In genomic region chr12:115771601-115772000, GRCh38 we compare ENCODE assay signal across 21 cellular contexts.
"Had no signal": no experiment of that assay in that cellular context is flagged by ENCODE, and none has a peak within 500 bp of the region (broad histone marks: within the 10 kb centered on the region; RNA-seq: fewer than 3 reads in every experiment).

No MANE protein-coding gene starts in this region.

- H3K4me1 ChIP-seq: colonic mucosa, esophagus squamous epithelium, foreskin keratinocyte, gastrocnemius medialis, gastroesophageal sphincter, heart left ventricle, heart right ventricle had no signal

- H3K4me3 ChIP-seq: colonic mucosa, coronary artery, dorsolateral prefrontal cortex, esophagus squamous epithelium, gastrocnemius medialis, gastroesophageal sphincter, heart left ventricle, heart right ventricle, hepatocyte had no signal

- DNase-seq: cortex of kidney; dermis blood vessel endothelial cell; dorsolateral prefrontal cortex; effector CD4-positive, alpha-beta T cell; effector CD8-positive, alpha-beta T cell; effector memory CD4-positive, alpha-beta T cell; effector memory CD8-positive, alpha-beta T cell; erythroblast; esophagus squamous epithelium; foreskin keratinocyte; foreskin melanocyte; gastrocnemius medialis; glutamatergic neuron; heart left ventricle had no signal

- H3K9me3 ChIP-seq: colonic mucosa, esophagus squamous epithelium, gastrocnemius medialis had no signal

- ATAC-seq: effector memory CD8-positive, alpha-beta T cell; esophagus mucosa; foreskin keratinocyte; gastrocnemius medialis; gastroesophageal sphincter had no signal

- H3K27ac ChIP-seq: colonic mucosa, coronary artery, dorsolateral prefrontal cortex, epithelial cell of prostate, esophagus squamous epithelium, foreskin keratinocyte, gastrocnemius medialis, gastroesophageal sphincter, heart left ventricle, heart right ventricle, hepatocyte had no signal

- H3K36me3 ChIP-seq: colonic mucosa, esophagus squamous epithelium, gastrocnemius medialis, gastroesophageal sphincter, heart left ventricle, heart right ventricle had no signal

- H3K27me3 ChIP-seq: colonic mucosa, foreskin keratinocyte, heart left ventricle, hepatocyte had no signal
